13 cellular contexts compared by ENCODE assay signal in the genomic region with DNA sequence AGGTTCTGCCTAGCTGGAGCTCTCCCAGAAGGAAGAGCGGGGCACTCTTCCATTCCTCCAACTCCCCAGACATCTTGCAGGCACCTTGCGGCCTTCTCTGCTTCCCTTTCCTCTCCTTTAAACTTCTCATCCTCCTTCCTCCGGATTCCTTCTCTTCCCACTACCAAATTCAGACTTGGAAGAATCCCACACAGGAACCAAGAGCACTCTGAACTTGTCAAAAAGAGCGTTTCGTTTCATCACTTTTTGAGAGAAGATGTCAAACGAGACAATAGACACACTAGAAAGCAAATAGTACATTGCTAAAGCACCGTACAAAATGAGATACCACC. TPM values are rescaled to one million over a fixed set of nuclear protein-coding genes. Genes with fewer than 3 reads are reported as not detected.
DNase-seq lines count a peak whose midpoint lies in the region; ATAC-seq and TF ChIP-seq lines count a peak whose summit lies in the region.
"Had no signal": no experiment of that assay in that cellular context is flagged by ENCODE, and none has a peak within 500 bp of the region (broad histone marks: within the 10 kb centered on the region; RNA-seq: fewer than 3 reads in every experiment).

No MANE protein-coding gene starts in this region.

- H3K4me3 ChIP-seq in mesodermal cell (ENCODE audit: extremely low read depth, insufficient read depth, low read length, poor library complexity, severe bottlenecking) (peak overlapping the region; percentile 35), subcutaneous abdominal adipose tissue (ENCODE audit: low read depth in 1 of 5, low read length in 5 of 5) (peak overlapping the region; percentile 55 to 67 (median 60)), MM.1S (ENCODE audit: low read length) (no peak overlapping the region)

- peaks cover 16% of the 10 kb centered on the region for H3K9me3 Mint-ChIP-seq in activated CD4-positive, alpha-beta T cell treated with anti-CD3 and anti-CD28 coated beads, Interleukin-2, amount 10 ng/mL, durations not matched to agents 24 days and 14 days
- no peaks in the 10 kb centered on the region for H3K9me3 Mint-ChIP-seq in central memory CD8-positive, alpha-beta T cell

- H3K27ac Mint-ChIP-seq in activated CD4-positive, alpha-beta T cell treated with anti-CD3 and anti-CD28 coated beads, Interleukin-2, amount 10 ng/mL, durations not matched to agents 24 days and 14 days, result no peak overlapping the region
- H3K27ac Mint-ChIP-seq in central memory CD8-positive, alpha-beta T cell (ENCODE audit: low read depth), result no peak overlapping the region
- H3K27ac Mint-ChIP-seq: activated CD4-positive, alpha-beta memory T cell treated with anti-CD3 and anti-CD28 coated beads for 36 hours had no signal

- intact Hi-C loops in activated CD4-positive, alpha-beta T cell treated with anti-CD3 and anti-CD28 coated beads, Interleukin-2, amount 10 ng/mL, durations not matched to agents 24 days and 14 days (cut with micrococcal nuclease), result no loop called here

- TF ChIP-seq CTCF in MM.1S (IDR thresholded peaks at IDR 0.05; ENCODE audit: low read length), result no peak

- H3K9me2 ChIP-seq in MM.1S (replicated peaks; ENCODE audit: insufficient read depth, low read length), result no peaks in the 10 kb centered on the region

- peaks cover 55% of the 10 kb centered on the region for H3K27me3 Mint-ChIP-seq in activated CD4-positive, alpha-beta T cell treated with anti-CD3 and anti-CD28 coated beads, Interleukin-2, amount 10 ng/mL, durations not matched to agents 24 days and 14 days
- peaks cover 40% of the 10 kb centered on the region for H3K27me3 Mint-ChIP-seq in central memory CD8-positive, alpha-beta T cell

- ATAC-seq in central memory CD8-positive, alpha-beta T cell (replicated peaks; ENCODE audit: extremely low read depth, poor library complexity, severe bottlenecking), result no peak
- no peak for ATAC-seq in GM21723 (IDR thresholded peaks at IDR 0.05; ENCODE audit: unreplicated experiment)

- H3K79me2 ChIP-seq in MM.1S (ENCODE audit: low read length), result no peaks in the 10 kb centered on the region

- H3K27me3 ChIP-seq in subcutaneous abdominal adipose tissue (ENCODE audit: control insufficient read depth in 5 of 5, insufficient read depth in 4 of 5, low read length in 5 of 5) (peaks cover 9 to 33% (median 22%) of the 10 kb centered on the region in 5 donors), MM.1S (replicated peaks; ENCODE audit: insufficient read depth, low read length) (no peaks in the 10 kb centered on the region)

- 33 to 49% methylated on average over 3 to 5 of the region's 7 CpGs for WGBS in mesodermal cell (ENCODE audit: insufficient coverage in 2 of 2), 2 experiments

- no peaks in the 10 kb centered on the region for H4K20me1 ChIP-seq in MM.1S (ENCODE audit: insufficient read depth, low read length)

- H3K4me1 ChIP-seq in mesodermal cell (ENCODE audit: control insufficient read depth, insufficient read depth, low read length, poor library complexity, severe bottlenecking) (peaks cover 10% of the 10 kb centered on the region), subcutaneous abdominal adipose tissue (ENCODE audit: control insufficient read depth in 5 of 5, insufficient read depth in 5 of 5, low read length in 5 of 5) (peaks cover 0 to 25% (median 20%) of the 10 kb centered on the region in 5 donors), MM.1S (ENCODE audit: low read length) (no peaks in the 10 kb centered on the region)

- no peak overlapping the region for H3K4me2 ChIP-seq in MM.1S (ENCODE audit: low read depth, low read length)

- H3K36me3 Mint-ChIP-seq in activated CD4-positive, alpha-beta T cell treated with anti-CD3 and anti-CD28 coated beads, Interleukin-2, amount 10 ng/mL, durations not matched to agents 24 days and 14 days (ENCODE audit: low read depth), result no peaks in the 10 kb centered on the region
- H3K36me3 Mint-ChIP-seq in central memory CD8-positive, alpha-beta T cell (ENCODE audit: insufficient read depth), result no peaks in the 10 kb centered on the region
- H3K36me3 Mint-ChIP-seq: activated CD4-positive, alpha-beta memory T cell treated with anti-CD3 and anti-CD28 coated beads for 36 hours had no signal

- H3K27ac ChIP-seq in mesodermal cell (ENCODE audit: low read depth, low read length, severe bottlenecking), result no peak overlapping the region
- H3K27ac ChIP-seq in subcutaneous abdominal adipose tissue (ENCODE audit: low read depth, low read length), result no peak overlapping the region
- H3K27ac ChIP-seq in MM.1S (ENCODE audit: low read length), result no peak overlapping the region
- H3K27ac ChIP-seq: epithelial cell of prostate had no signal

- H3K9me3 ChIP-seq in mesodermal cell (ENCODE audit: control insufficient read depth, low read length), result no peaks in the 10 kb centered on the region
- H3K9me3 ChIP-seq in subcutaneous abdominal adipose tissue (ENCODE audit: control insufficient read depth in 5 of 5, low read length in 5 of 5), result peaks cover 0 to 13% (median 9%) of the 10 kb centered on the region in 5 donors
- H3K9me3 ChIP-seq in MM.1S (replicated peaks; ENCODE audit: insufficient read depth, low read length), result no peaks in the 10 kb centered on the region

- no peaks in the 10 kb centered on the region for H3K36me3 ChIP-seq in mesodermal cell (ENCODE audit: control insufficient read depth, insufficient read depth, low read length)
- no peaks in the 10 kb centered on the region for H3K36me3 ChIP-seq in subcutaneous abdominal adipose tissue (ENCODE audit: control insufficient read depth in 5 of 5, insufficient read depth in 5 of 5, low read length in 5 of 5)
- no peaks in the 10 kb centered on the region for H3K36me3 ChIP-seq in MM.1S (replicated peaks; ENCODE audit: insufficient read depth, low read length)

- H3F3A ChIP-seq in MM.1S (ENCODE audit: insufficient read depth, low read length), result no peaks in the 10 kb centered on the region

- H3K4me3 Mint-ChIP-seq in activated CD4-positive, alpha-beta T cell treated with anti-CD3 and anti-CD28 coated beads, Interleukin-2, amount 10 ng/mL, durations not matched to agents 24 days and 14 days, result peak overlapping the region; percentile 17
- peak overlapping the region; percentile 62 for H3K4me3 Mint-ChIP-seq in central memory CD8-positive, alpha-beta T cell
- H3K4me3 Mint-ChIP-seq: activated CD4-positive, alpha-beta memory T cell treated with anti-CD3 and anti-CD28 coated beads for 36 hours had no signal

- no peak overlapping the region for H2AFZ ChIP-seq in MM.1S (ENCODE audit: low read length)

- H3K9ac ChIP-seq in subcutaneous abdominal adipose tissue (ENCODE audit: low read length in 5 of 5) (no peak overlapping the region), MM.1S (ENCODE audit: low read length) (no peak overlapping the region)

- H3K4me1 Mint-ChIP-seq in activated CD4-positive, alpha-beta T cell treated with anti-CD3 and anti-CD28 coated beads, Interleukin-2, amount 10 ng/mL, durations not matched to agents 24 days and 14 days, result peaks cover 6% of the 10 kb centered on the region
- peaks cover 6% of the 10 kb centered on the region for H3K4me1 Mint-ChIP-seq in central memory CD8-positive, alpha-beta T cell

- no peak for DNase-seq in activated CD4-positive, alpha-beta T cell treated with anti-CD3 and anti-CD28 coated beads, Interleukin-2, amount 10 ng/mL, durations not matched to agents 24 days and 14 days
- no peak for DNase-seq in activated CD4-positive, alpha-beta T cell treated with anti-CD3 and anti-CD28 coated beads for 48 hours
- DNase-seq in central memory CD8-positive, alpha-beta T cell (ENCODE audit: low spot score in 2 of 2), result no peak
- DNase-seq in MM.1S (no peak), SIG-M5 treated with dmso at 0.1 percent for 504 hours (lab: John Stamatoyannopoulos, UW; ENCODE audit: unreplicated experiment) (no peak)
- DNase-seq: activated CD4-positive, alpha-beta memory T cell treated with anti-CD3 and anti-CD28 coated beads for 36 hours; KG1 had no signal

RNA-seq across cellular contexts. Expression of a gene that starts 0.5 kb away (rescaled TPM):
- total RNA-seq in activated CD4-positive, alpha-beta T cell treated with anti-CD3 and anti-CD28 coated beads, Interleukin-2, amount 10 ng/mL, durations not matched to agents 24 days and 14 days, result not detected in 2 replicates
- not detected for polyA plus RNA-seq in mesodermal cell (2013, experiment 1 of 2)
- not detected for polyA plus RNA-seq in mesodermal cell (2013, experiment 2 of 2)
- total RNA-seq: activated CD4-positive, alpha-beta memory T cell treated with anti-CD3 and anti-CD28 coated beads for 36 hours; H4; renal cortical epithelial cell had no signal

RNA-seq across cellular contexts. Expression of a gene that starts 45.3 kb away (rescaled TPM):
- total RNA-seq in activated CD4-positive, alpha-beta T cell treated with anti-CD3 and anti-CD28 coated beads, Interleukin-2, amount 10 ng/mL, durations not matched to agents 24 days and 14 days, result 10.5 and 12.3 TPM in 2 replicates
- polyA plus RNA-seq in mesodermal cell (2013, experiment 1 of 2), result 31.3 TPM
- polyA plus RNA-seq in mesodermal cell (2013, experiment 2 of 2), result 37.0 TPM
